ENCODE assay signal across 12 cellular contexts in the genomic region with DNA sequence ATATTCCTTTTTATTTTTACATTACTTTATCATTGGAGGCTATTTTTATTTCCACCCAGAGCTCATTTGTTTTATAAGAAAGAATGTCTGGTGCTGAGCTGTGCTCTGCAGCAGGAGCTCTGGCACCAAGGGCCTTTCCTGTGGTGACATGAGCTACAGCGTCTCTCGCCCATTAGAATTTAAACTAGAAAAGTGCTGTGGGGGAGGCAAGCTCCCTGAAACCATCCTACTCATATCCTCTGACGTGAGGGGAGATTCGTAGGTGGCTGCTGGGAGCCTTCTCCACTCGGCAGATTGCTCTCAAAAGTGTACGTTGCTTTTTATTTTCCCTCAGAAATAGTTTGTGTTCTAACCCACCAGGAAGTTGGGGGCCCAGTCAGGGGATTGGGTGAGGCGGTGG.
DNase-seq lines count a peak whose midpoint lies in the region; ATAC-seq, FAIRE-seq and TF ChIP-seq lines count a peak whose summit lies in the region.
"Had no signal": no experiment of that assay in that cellular context is flagged by ENCODE, and none has a peak within 500 bp of the region (broad histone marks: within the 10 kb centered on the region; RNA-seq: fewer than 3 reads in every experiment).

No MANE protein-coding gene starts in this region.

- H2AFZ ChIP-seq in SK-N-SH (ENCODE audit: low read depth), result no peak overlapping the region
- H2AFZ ChIP-seq: hepatocyte had no signal

- peaks cover 3% of the 10 kb centered on the region for H3K9me3 Mint-ChIP-seq in activated naive CD4-positive, alpha-beta T cell treated with anti-CD3 and anti-CD28 coated beads, Interleukin-2, amount 10 ng/mL, durations not matched to agents 7 days and 5 days

- H3F3A ChIP-seq in SK-N-SH (replicated peaks; ENCODE audit: insufficient read depth), result peaks cover 7% of the 10 kb centered on the region

- 83% methylated on average over 7 of the region's 7 CpGs for WGBS in SK-N-SH (ENCODE audit: low lambda C conversion rate)

- no peak for TF ChIP-seq EP300 in SK-N-SH (IDR thresholded peaks at IDR 0.05; ENCODE audit: borderline replicate concordance in 1 of 2, low read depth in 1 of 2, low read length in 1 of 2)

- no peak for TF ChIP-seq CTCF in SK-N-SH (IDR thresholded peaks at IDR 0.05)
- TF ChIP-seq CTCF in left lung (IDR thresholded peaks at IDR 0.05), result no peak

- peaks cover 70% of the 10 kb centered on the region for H3K4me1 Mint-ChIP-seq in activated naive CD4-positive, alpha-beta T cell treated with anti-CD3 and anti-CD28 coated beads, Interleukin-2, amount 10 ng/mL, durations not matched to agents 7 days and 5 days

- peaks cover 43% of the 10 kb centered on the region for H3K36me3 Mint-ChIP-seq in activated naive CD4-positive, alpha-beta T cell treated with anti-CD3 and anti-CD28 coated beads, Interleukin-2, amount 10 ng/mL, durations not matched to agents 7 days and 5 days

- peak overlapping the region; percentile 87 for H3K27ac Mint-ChIP-seq in activated naive CD4-positive, alpha-beta T cell treated with anti-CD3 and anti-CD28 coated beads, Interleukin-2, amount 10 ng/mL, durations not matched to agents 7 days and 5 days

- H4K20me1 ChIP-seq in SK-N-SH (ENCODE audit: insufficient read depth), result no peaks in the 10 kb centered on the region

- no peak overlapping the region for H3K9ac ChIP-seq in SK-N-SH

- H3K4me3 ChIP-seq in SK-N-SH (ENCODE audit: low read depth in 2 of 2, low read length in 1 of 2) (no peak overlapping the region), left lung (no peak overlapping the region)
- H3K4me3 ChIP-seq: hepatocyte had no signal

- CTCF ChIA-PET in SK-N-SH (lab: Yijun Ruan, JAX), result interaction anchor here (0.7 to 2.3 kb wide), 4 partner anchors 40 to 176 kb away, joined by 3 to 12 read pairs (median 4); no protein-coding TSS in a partner anchor
- CTCF ChIA-PET in activated naive CD4-positive, alpha-beta T cell treated with anti-CD3 and anti-CD28 coated beads, Interleukin-2, amount 10 ng/mL, durations not matched to agents 7 days and 5 days (lab: Charles Lee), result interaction anchor here (1.0 to 2.3 kb wide), 10 partner anchors 9 to 117 kb away, joined by 3 to 10 read pairs (median 4); no protein-coding TSS in a partner anchor

- no peak for FAIRE-seq in H54 (lab: Jason Lieb, UNC)
- FAIRE-seq: GM18507 had no signal

- no peaks in the 10 kb centered on the region for H3K9me3 ChIP-seq in SK-N-SH
- no peaks in the 10 kb centered on the region for H3K9me3 ChIP-seq in left lung

- POLR2A ChIA-PET in SK-N-SH (lab: Yijun Ruan, JAX), result interaction anchor here (0.7 kb wide), 1 partner anchor 136 kb away, joined by 3 read pairs; no protein-coding TSS in a partner anchor

- DNase-seq in SK-N-SH, result no peak
- DNase-seq in activated naive CD4-positive, alpha-beta T cell treated with anti-CD3 and anti-CD28 coated beads, Interleukin-2, amount 10 ng/mL, durations not matched to agents 7 days and 5 days, result peak; percentile 46
- DNase-seq in left lung, result no peak
- peak; percentile 49 for DNase-seq in stimulated activated naive CD4-positive, alpha-beta T cell treated with Interleukin-2 at 50 U/mL for 16 hours (lab: John Stamatoyannopoulos, UW)
- no peak for DNase-seq in H54 (ENCODE audit: insufficient read length, low spot score)
- no peak for DNase-seq in sciatic nerve (ENCODE audit: low spot score)
- DNase-seq: NCI-H524 treated with DMSO at 0.1 percent for 48 hours had no signal

- TF ChIP-seq RAD21 in SK-N-SH (IDR thresholded peaks at IDR 0.05; ENCODE audit: low read length), result no peak

- no peak overlapping the region for H3K4me3 Mint-ChIP-seq in activated naive CD4-positive, alpha-beta T cell treated with anti-CD3 and anti-CD28 coated beads, Interleukin-2, amount 10 ng/mL, durations not matched to agents 7 days and 5 days

- H3K4me2 ChIP-seq in SK-N-SH, result no peak overlapping the region
- H3K4me2 ChIP-seq: hepatocyte had no signal

- no peaks in the 10 kb centered on the region for H3K9me2 ChIP-seq in SK-N-SH

- peaks cover 0 to 18% of the 10 kb centered on the region in 2 experiments; a peak in 3 of 4 replicates for H3K4me1 ChIP-seq in SK-N-SH (ENCODE audit: control insufficient read depth in 1 of 2, insufficient read depth in 2 of 2, low read depth in 1 of 2, low read length in 1 of 2)
- no peaks in the 10 kb centered on the region for H3K4me1 ChIP-seq in left lung

- no peaks in the 10 kb centered on the region for H3K27me3 ChIP-seq in SK-N-SH (ENCODE audit: insufficient read depth)
- H3K27me3 ChIP-seq in left lung, result no peaks in the 10 kb centered on the region
- H3K27me3 ChIP-seq: hepatocyte had no signal

- H3K79me2 ChIP-seq in SK-N-SH (ENCODE audit: insufficient read depth), result no peaks in the 10 kb centered on the region
- H3K79me2 ChIP-seq: hepatocyte had no signal

- ATAC-seq in SK-N-SH treated with all-trans-retinoic acid at 6 μM for 48 hours (peak; percentile 66), left lung (no peak), GM19397 (IDR thresholded peaks at IDR 0.05; ENCODE audit: unreplicated experiment) (no peak), sciatic nerve (no peak)

- no peaks in the 10 kb centered on the region for H3K27me3 Mint-ChIP-seq in activated naive CD4-positive, alpha-beta T cell treated with anti-CD3 and anti-CD28 coated beads, Interleukin-2, amount 10 ng/mL, durations not matched to agents 7 days and 5 days

- intact Hi-C loops in left lung (cut with DNase I), result no loop called here
- intact Hi-C loops in sciatic nerve (cut with DNase I), result no loop called here

- H3K27ac ChIP-seq in SK-N-SH (ENCODE audit: low read depth in 2 of 2, low read length in 1 of 2) (no peak overlapping the region), left lung (peak overlapping the region; percentile 4 to 24)
- H3K27ac ChIP-seq: 22Rv1, hepatocyte had no signal

- H3K36me3 ChIP-seq in SK-N-SH (replicated peaks in 1 of 2; ENCODE audit: control insufficient read depth in 1 of 2, insufficient read depth in 2 of 2, low read length in 1 of 2) (no peaks in the 10 kb centered on the region), left lung (no peaks in the 10 kb centered on the region)

- TF ChIP-seq POLR2A in H54 (IDR thresholded peaks at IDR 0.05; ENCODE audit: low read depth, low read length), result no peak

TF ChIP-seq in SK-N-SH treated with all-trans-retinoic acid at 6 μM for 48 hours, 23 proteins besides CTCF, POLR2A, EP300 and RAD21 (continues in another document):
- TF ChIP-seq, protein P1, sequence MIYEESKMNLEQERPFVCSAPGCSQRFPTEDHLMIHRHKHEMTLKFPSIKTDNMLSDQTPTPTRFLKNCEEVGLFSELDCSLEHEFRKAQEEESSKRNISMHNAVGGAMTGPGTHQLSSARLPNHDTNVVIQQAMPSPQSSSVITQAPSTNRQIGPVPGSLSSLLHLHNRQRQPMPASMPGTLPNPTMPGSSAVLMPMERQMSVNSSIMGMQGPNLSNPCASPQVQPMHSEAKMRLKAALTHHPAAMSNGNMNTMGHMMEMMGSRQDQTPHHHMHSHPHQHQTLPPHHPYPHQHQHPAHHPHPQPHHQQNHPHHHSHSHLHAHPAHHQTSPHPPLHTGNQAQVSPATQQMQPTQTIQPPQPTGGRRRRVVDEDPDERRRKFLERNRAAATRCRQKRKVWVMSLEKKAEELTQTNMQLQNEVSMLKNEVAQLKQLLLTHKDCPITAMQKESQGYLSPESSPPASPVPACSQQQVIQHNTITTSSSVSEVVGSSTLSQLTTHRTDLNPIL (CRISPR knock-in tag; IDR thresholded peaks at IDR 0.05; ENCODE audit: low read depth), result no peak
- TF ChIP-seq, protein P2, sequence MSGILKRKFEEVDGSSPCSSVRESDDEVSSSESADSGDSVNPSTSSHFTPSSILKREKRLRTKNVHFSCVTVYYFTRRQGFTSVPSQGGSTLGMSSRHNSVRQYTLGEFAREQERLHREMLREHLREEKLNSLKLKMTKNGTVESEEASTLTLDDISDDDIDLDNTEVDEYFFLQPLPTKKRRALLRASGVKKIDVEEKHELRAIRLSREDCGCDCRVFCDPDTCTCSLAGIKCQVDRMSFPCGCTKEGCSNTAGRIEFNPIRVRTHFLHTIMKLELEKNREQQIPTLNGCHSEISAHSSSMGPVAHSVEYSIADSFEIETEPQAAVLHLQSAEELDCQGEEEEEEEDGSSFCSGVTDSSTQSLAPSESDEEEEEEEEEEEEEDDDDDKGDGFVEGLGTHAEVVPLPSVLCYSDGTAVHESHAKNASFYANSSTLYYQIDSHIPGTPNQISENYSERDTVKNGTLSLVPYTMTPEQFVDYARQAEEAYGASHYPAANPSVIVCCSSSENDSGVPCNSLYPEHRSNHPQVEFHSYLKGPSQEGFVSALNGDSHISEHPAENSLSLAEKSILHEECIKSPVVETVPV (CRISPR knock-in tag; IDR thresholded peaks at IDR 0.05), result no peak
- peak; percentile 37 for TF ChIP-seq ISL1 (CRISPR knock-in tag; IDR thresholded peaks at IDR 0.05)
- no peak for TF ChIP-seq OSR1 (CRISPR knock-in tag; IDR thresholded peaks at IDR 0.05)
- no peak for TF ChIP-seq ZFP3 (CRISPR knock-in tag; IDR thresholded peaks at IDR 0.05)

TF ChIP-seq in SK-N-SH, 30 proteins besides CTCF, POLR2A, EP300 and RAD21 (continues in another document):
- TF ChIP-seq POLR2AphosphoS5 (IDR thresholded peaks at IDR 0.05; ENCODE audit: low read depth, low read length) (no peak), TCF12 (IDR thresholded peaks at IDR 0.05) (no peak), REST (IDR thresholded peaks at IDR 0.05; ENCODE audit: low read depth, low read length) (no peak)

Comparison
In these comparisons a context has a peak if more than half of its experiments do, and no peak if none do; other contexts are left out.
1. DNase-seq: peak in activated naive CD4-positive, alpha-beta T cell treated with anti-CD3 and anti-CD28 coated beads, Interleukin-2, amount 10 ng/mL, durations not matched to agents 7 days and 5 days (single experiment) and stimulated activated naive CD4-positive, alpha-beta T cell treated with Interleukin-2 at 50 U/mL for 16 hours (single experiment); none in SK-N-SH (single experiment), left lung (0 of 2), H54 (single experiment) and sciatic nerve (single experiment).
2. H3K27ac ChIP-seq: peak in left lung (2 of 2); none in SK-N-SH (0 of 2).